ENCODE assay signal across 1 cellular context in the genomic region with DNA sequence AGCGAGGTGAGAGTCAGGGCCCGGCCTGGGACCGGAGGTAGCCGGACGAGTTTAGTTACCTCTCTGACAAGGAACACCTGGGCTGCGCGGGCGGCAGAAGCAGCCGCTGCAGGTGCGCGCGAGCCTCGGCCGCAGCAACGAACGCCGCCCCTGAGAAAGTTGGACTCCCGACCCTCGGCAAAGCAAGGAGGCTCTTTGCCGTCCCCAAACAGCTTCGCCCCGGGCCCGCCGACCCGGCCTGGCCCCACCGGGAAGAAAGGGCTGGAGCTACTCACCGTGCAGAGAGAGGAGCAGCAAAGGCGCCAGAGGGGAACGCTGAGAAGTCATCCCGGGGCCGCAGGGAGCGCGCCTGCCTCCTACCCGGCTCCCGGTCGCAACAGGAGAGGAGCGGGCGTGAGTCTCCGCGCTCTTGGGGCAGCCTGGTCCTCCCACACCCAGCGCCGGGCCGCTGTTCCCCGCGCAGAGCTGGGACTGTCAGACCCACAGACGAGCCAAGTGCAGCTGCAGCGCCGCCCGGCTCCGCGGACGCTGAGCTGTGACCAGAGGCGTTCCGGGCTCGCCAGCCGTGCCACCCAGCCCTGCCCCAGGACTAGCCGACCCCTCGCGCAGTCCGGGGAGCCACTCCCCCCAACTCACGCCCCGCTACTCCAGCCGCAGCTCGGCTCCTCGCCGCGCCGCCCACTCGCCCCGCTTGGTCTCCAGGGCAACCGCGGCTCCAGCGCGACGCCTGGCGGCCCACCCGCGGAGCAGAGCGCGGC.
TF ChIP-seq lines count a peak whose summit lies in the region.

A gene with protein sequence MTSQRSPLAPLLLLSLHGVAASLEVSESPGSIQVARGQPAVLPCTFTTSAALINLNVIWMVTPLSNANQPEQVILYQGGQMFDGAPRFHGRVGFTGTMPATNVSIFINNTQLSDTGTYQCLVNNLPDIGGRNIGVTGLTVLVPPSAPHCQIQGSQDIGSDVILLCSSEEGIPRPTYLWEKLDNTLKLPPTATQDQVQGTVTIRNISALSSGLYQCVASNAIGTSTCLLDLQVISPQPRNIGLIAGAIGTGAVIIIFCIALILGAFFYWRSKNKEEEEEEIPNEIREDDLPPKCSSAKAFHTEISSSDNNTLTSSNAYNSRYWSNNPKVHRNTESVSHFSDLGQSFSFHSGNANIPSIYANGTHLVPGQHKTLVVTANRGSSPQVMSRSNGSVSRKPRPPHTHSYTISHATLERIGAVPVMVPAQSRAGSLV (minus strand): TSS at position 591 of the 758 bp plus-strand sequence. CDS start 264 bp downstream, at position 327.

TF ChIP-seq in GM23338, 12 proteins besides CTCF, POLR2A, EP300 and RAD21 (continued from another document):
- TF ChIP-seq, protein P1, sequence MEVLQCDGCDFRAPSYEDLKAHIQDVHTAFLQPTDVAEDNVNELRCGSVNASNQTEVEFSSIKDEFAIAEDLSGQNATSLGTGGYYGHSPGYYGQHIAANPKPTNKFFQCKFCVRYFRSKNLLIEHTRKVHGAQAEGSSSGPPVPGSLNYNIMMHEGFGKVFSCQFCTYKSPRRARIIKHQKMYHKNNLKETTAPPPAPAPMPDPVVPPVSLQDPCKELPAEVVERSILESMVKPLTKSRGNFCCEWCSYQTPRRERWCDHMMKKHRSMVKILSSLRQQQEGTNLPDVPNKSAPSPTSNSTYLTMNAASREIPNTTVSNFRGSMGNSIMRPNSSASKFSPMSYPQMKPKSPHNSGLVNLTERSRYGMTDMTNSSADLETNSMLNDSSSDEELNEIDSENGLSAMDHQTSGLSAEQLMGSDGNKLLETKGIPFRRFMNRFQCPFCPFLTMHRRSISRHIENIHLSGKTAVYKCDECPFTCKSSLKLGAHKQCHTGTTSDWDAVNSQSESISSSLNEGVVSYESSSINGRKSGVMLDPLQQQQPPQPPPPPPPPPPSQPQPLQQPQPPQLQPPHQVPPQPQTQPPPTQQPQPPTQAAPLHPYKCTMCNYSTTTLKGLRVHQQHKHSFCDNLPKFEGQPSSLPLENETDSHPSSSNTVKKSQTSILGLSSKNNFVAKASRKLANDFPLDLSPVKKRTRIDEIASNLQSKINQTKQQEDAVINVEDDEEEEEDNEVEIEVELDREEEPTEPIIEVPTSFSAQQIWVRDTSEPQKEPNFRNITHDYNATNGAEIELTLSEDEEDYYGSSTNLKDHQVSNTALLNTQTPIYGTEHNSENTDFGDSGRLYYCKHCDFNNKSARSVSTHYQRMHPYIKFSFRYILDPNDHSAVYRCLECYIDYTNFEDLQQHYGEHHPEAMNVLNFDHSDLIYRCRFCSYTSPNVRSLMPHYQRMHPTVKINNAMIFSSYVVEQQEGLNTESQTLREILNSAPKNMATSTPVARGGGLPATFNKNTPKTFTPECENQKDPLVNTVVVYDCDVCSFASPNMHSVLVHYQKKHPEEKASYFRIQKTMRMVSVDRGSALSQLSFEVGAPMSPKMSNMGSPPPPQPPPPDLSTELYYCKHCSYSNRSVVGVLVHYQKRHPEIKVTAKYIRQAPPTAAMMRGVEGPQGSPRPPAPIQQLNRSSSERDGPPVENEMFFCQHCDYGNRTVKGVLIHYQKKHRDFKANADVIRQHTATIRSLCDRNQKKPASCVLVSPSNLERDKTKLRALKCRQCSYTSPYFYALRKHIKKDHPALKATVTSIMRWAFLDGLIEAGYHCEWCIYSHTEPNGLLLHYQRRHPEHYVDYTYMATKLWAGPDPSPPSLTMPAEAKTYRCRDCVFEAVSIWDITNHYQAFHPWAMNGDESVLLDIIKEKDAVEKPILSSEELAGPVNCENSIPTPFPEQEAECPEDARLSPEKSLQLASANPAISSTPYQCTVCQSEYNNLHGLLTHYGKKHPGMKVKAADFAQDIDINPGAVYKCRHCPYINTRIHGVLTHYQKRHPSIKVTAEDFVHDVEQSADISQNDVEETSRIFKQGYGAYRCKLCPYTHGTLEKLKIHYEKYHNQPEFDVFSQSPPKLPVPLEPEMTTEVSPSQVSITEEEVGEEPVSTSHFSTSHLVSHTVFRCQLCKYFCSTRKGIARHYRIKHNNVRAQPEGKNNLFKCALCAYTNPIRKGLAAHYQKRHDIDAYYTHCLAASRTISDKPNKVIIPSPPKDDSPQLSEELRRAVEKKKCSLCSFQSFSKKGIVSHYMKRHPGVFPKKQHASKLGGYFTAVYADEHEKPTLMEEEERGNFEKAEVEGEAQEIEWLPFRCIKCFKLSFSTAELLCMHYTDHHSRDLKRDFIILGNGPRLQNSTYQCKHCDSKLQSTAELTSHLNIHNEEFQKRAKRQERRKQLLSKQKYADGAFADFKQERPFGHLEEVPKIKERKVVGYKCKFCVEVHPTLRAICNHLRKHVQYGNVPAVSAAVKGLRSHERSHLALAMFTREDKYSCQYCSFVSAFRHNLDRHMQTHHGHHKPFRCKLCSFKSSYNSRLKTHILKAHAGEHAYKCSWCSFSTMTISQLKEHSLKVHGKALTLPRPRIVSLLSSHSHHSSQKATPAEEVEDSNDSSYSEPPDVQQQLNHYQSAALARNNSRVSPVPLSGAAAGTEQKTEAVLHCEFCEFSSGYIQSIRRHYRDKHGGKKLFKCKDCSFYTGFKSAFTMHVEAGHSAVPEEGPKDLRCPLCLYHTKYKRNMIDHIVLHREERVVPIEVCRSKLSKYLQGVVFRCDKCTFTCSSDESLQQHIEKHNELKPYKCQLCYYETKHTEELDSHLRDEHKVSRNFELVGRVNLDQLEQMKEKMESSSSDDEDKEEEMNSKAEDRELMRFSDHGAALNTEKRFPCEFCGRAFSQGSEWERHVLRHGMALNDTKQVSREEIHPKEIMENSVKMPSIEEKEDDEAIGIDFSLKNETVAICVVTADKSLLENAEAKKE (CRISPR knock-in tag; IDR thresholded peaks at IDR 0.05) = no peak
TF ChIP-seq in GM23338: peak in this region for 2.
